In the genomic region with DNA sequence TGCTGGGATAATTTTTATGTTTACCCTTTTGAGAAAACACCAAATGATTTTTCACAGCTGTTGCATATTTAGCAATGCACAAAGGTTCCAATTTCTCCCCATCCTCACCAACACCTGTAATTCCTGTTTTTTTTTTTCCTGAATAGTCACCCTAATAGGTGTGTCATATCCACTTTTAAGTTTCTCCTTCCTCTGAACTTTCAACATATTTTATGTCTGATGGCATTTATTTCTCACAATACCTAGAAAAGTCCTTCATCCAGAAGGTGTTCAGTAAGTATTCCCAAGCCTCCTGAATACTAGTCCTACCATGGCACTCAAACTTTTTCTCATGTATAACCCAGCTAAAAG, we compare ENCODE assay signal across 9 cellular contexts. TPM values are rescaled to one million over a fixed set of nuclear protein-coding genes. Genes with fewer than 3 reads are reported as not detected.
A peak's percentile ranks its signal among the peaks of the same experiment; 100 is the strongest.
DNase-seq lines count a peak whose midpoint lies in the region; ATAC-seq and TF ChIP-seq lines count a peak whose summit lies in the region.
"Had no signal": no experiment of that assay in that cellular context is flagged by ENCODE, and none has a peak within 500 bp of the region (broad histone marks: within the 10 kb centered on the region; RNA-seq: fewer than 3 reads in every experiment).

No MANE protein-coding gene starts in this region.

- H3K4me1 ChIP-seq in fibroblast of lung (ENCODE audit: control insufficient read depth, extremely low read depth, insufficient read depth, low read length) = peaks cover 6% of the 10 kb centered on the region
- H3K4me1 ChIP-seq in rectal smooth muscle tissue (ENCODE audit: control insufficient read depth, insufficient read depth, low read length) = peaks cover 13% of the 10 kb centered on the region

- ATAC-seq in GM19351 (IDR thresholded peaks at IDR 0.05; ENCODE audit: unreplicated experiment) = no peak
- ATAC-seq in HG02885 (IDR thresholded peaks at IDR 0.05; ENCODE audit: poor library complexity, unreplicated experiment) = no peak

- H3K9ac ChIP-seq in SU-DHL-6 (ENCODE audit: low read length) (peak overlapping the region; percentile 87), fibroblast of lung (ENCODE audit: insufficient read depth, low read length) (peak overlapping the region; percentile 87), rectal smooth muscle tissue (ENCODE audit: low read length) (no peak overlapping the region)

- H3K4me2 ChIP-seq in SU-DHL-6 (ENCODE audit: low read depth, low read length, poor library complexity, severe bottlenecking) = peak overlapping the region; percentile 90
- H3K4me2 ChIP-seq in fibroblast of lung (ENCODE audit: extremely low read depth, insufficient read depth, low read length) = peak overlapping the region; percentile 97

- H3K9me2 ChIP-seq in SU-DHL-6 (replicated peaks; ENCODE audit: insufficient read depth, low read length) = no peaks in the 10 kb centered on the region

- peak overlapping the region; percentile 72; the same call in 1 of the 2 replicates for H3K27ac ChIP-seq in SU-DHL-6 (ENCODE audit: low read depth, low read length)
- H3K27ac ChIP-seq in fibroblast of lung (ENCODE audit: insufficient read depth, low read length) = peak overlapping the region; percentile 93
- peak overlapping the region; percentile 43 for H3K27ac ChIP-seq in rectal smooth muscle tissue (ENCODE audit: low read depth, low read length)

- H3K9me3 ChIP-seq in SU-DHL-6 (ENCODE audit: insufficient read depth, low read length) (no peaks in the 10 kb centered on the region), fibroblast of lung (ENCODE audit: control insufficient read depth, insufficient read depth, low read depth, low read length) (no peaks in the 10 kb centered on the region)

- H3F3A ChIP-seq in SU-DHL-6 (ENCODE audit: insufficient read depth) = peaks cover 76% of the 10 kb centered on the region

- DNase-seq in GM12864 (ENCODE audit: low read depth) = no peak
- DNase-seq in fibroblast of lung (ENCODE audit: low read depth in 2 of 2) = no peak
- no peak for DNase-seq in stimulated activated CD4-positive, alpha-beta T cell treated with anti-CD3 and anti-CD28 coated beads, Interleukin-4, amount 100 ng/mL, for 1 hour
- DNase-seq in DMS153 treated with DMSO at 0.1 percent for 48 hours (lab: John Stamatoyannopoulos, UW; ENCODE audit: unreplicated experiment) = no peak
- DNase-seq: NCI-H774 had no signal

- TF ChIP-seq CTCF in GM12864 (IDR thresholded peaks at IDR 0.05; ENCODE audit: low read depth, low read length, missing control alignments) = no peak
- no peak for TF ChIP-seq CTCF in SU-DHL-6 (IDR thresholded peaks at IDR 0.05; ENCODE audit: insufficient read depth, low read length, poor library complexity, severe bottlenecking)
- no peak for TF ChIP-seq CTCF in fibroblast of lung (conservative IDR thresholded peaks at IDR 0.05 in 1 of 2, IDR thresholded peaks at IDR 0.05 in 1 of 2; ENCODE audit: low read depth in 1 of 2, low read length in 2 of 2)

- peaks cover 49% of the 10 kb centered on the region for H3K36me3 ChIP-seq in SU-DHL-6 (ENCODE audit: low read length)
- H3K36me3 ChIP-seq in fibroblast of lung (ENCODE audit: control insufficient read depth, insufficient read depth, low read length) = peaks cover 18% of the 10 kb centered on the region
- peaks cover 21% of the 10 kb centered on the region for H3K36me3 ChIP-seq in rectal smooth muscle tissue (ENCODE audit: control insufficient read depth, insufficient read depth, low read length)

- no peak overlapping the region for H2AFZ ChIP-seq in SU-DHL-6 (ENCODE audit: low read depth, low read length, severe bottlenecking)
- no peak overlapping the region for H2AFZ ChIP-seq in fibroblast of lung (ENCODE audit: low read length)

- H3K27me3 ChIP-seq in SU-DHL-6 (ENCODE audit: low read length) = no peaks in the 10 kb centered on the region
- H3K27me3 ChIP-seq in fibroblast of lung (ENCODE audit: control insufficient read depth, insufficient read depth, low read length) = no peaks in the 10 kb centered on the region
- H3K27me3 ChIP-seq in rectal smooth muscle tissue (ENCODE audit: control insufficient read depth, insufficient read depth, low read length) = no peaks in the 10 kb centered on the region

- H4K20me1 ChIP-seq in SU-DHL-6 (ENCODE audit: low read depth, low read length) (peaks cover 16% of the 10 kb centered on the region), fibroblast of lung (ENCODE audit: control insufficient read depth, extremely low read depth, insufficient read depth, low read length) (no peaks in the 10 kb centered on the region)

- peaks cover 40% of the 10 kb centered on the region for H3K79me2 ChIP-seq in SU-DHL-6 (ENCODE audit: insufficient read depth, low read length)
- peaks cover 45% of the 10 kb centered on the region for H3K79me2 ChIP-seq in fibroblast of lung (ENCODE audit: control insufficient read depth, insufficient read depth, low read length)

- H3K4me3 ChIP-seq in GM12864 (ENCODE audit: low read depth, low read length) (peak overlapping the region; percentile 93), SU-DHL-6 (ENCODE audit: insufficient read depth, low read length, poor library complexity, severe bottlenecking) (peak overlapping the region; percentile 83), fibroblast of lung (replicated peaks in 1 of 4; ENCODE audit: control extremely low read depth in 1 of 4, insufficient read depth in 1 of 4, low read depth in 3 of 4, low read length in 4 of 4) (peak overlapping the region; percentile 46 to 99 (median 70)), rectal smooth muscle tissue (ENCODE audit: low read length) (peak overlapping the region; percentile 74)

RNA-seq across cellular contexts. Expression of a gene that starts 1.5 kb away (rescaled TPM):
- total RNA-seq in fibroblast of lung = 1,821 and 4,072 TPM in 2 replicates
- polyA plus RNA-seq in fibroblast of lung = 768 and 864 TPM in 2 replicates
- 1,556 and 1,578 TPM in 2 replicates for polyA plus RNA-seq in fibroblast of lung (2012)
- 119 and 303 TPM in 2 replicates for polyA minus RNA-seq in fibroblast of lung (ENCODE audit: low replicate concordance)

RNA-seq across cellular contexts. Expression of a gene that starts 8.1 kb away (rescaled TPM):
- 21.8 and 26.6 TPM in 2 replicates for total RNA-seq in fibroblast of lung
- polyA plus RNA-seq in fibroblast of lung = 11.0 and 11.4 TPM in 2 replicates
- polyA plus RNA-seq in fibroblast of lung (2012) = 7.7 and 8.0 TPM in 2 replicates
- polyA minus RNA-seq in fibroblast of lung (ENCODE audit: low replicate concordance) = 3.6 and 3.7 TPM in 2 replicates

RNA-seq across cellular contexts. Expression of a gene that starts 39.4 kb away (rescaled TPM):
- 10.1 and 10.8 TPM in 2 replicates for total RNA-seq in fibroblast of lung
- polyA plus RNA-seq in fibroblast of lung = 2.0 and 2.7 TPM in 2 replicates
- polyA plus RNA-seq in fibroblast of lung (2012) = 2.6 and 3.8 TPM in 2 replicates
- polyA minus RNA-seq in fibroblast of lung (ENCODE audit: low replicate concordance) = 4.7 and 7.2 TPM in 2 replicates

Comparison
In these comparisons a context has a peak if more than half of its experiments do, and no peak if none do; other contexts are left out.
1. H3K27ac ChIP-seq: peak in every context shown above with its lines; median percentile 93 in fibroblast of lung; 72 in SU-DHL-6; 43 in rectal smooth muscle tissue.